9 cellular contexts compared by ENCODE assay signal in genomic region chr3:17841190-17841828, GRCh38.
A peak's percentile ranks its signal among the peaks of the same experiment; 100 is the strongest.
DNase-seq lines count a peak whose midpoint lies in the region; FAIRE-seq and TF ChIP-seq lines count a peak whose summit lies in the region.
"Had no signal": no experiment of that assay in that cellular context is flagged by ENCODE, and none has a peak within 500 bp of the region (broad histone marks: within the 10 kb centered on the region; RNA-seq: fewer than 3 reads in every experiment).

No MANE protein-coding gene starts in this region.

- no peaks in the 10 kb centered on the region for H3K27me3 ChIP-seq in H9 (ENCODE audit: insufficient read depth, low read length)
- H3K27me3 ChIP-seq in Loucy (ENCODE audit: insufficient read depth, low read length, poor library complexity, severe bottlenecking): no peaks in the 10 kb centered on the region
- no peaks in the 10 kb centered on the region for H3K27me3 ChIP-seq in small intestine (ENCODE audit: control insufficient read depth in 2 of 2, insufficient read depth in 2 of 2, low read length in 2 of 2)

- no peak overlapping the region for H4K8ac ChIP-seq in H9 (replicated peaks; ENCODE audit: insufficient read length, low read depth, low read length)

- no peak overlapping the region for H2BK12ac ChIP-seq in H9 (ENCODE audit: insufficient read length, low read depth, low read length)

- no peak for FAIRE-seq in small intestine (lab: Jason Lieb, UNC)

- H3K4me3 ChIP-seq in GM12865 (ENCODE audit: low read depth, low read length) (no peak overlapping the region), Loucy (ENCODE audit: low read length, poor library complexity, severe bottlenecking) (no peak overlapping the region), small intestine (ENCODE audit: low read depth in 1 of 2, low read length in 2 of 2) (no peak overlapping the region)
- H3K4me3 ChIP-seq: skin epidermis had no signal

- TF ChIP-seq CTCF in GM12865 (IDR thresholded peaks at IDR 0.05; ENCODE audit: insufficient read depth, low read depth, low read length, missing control alignments) (peak; percentile 98), H9 (conservative IDR thresholded peaks at IDR 0.05) (peak; percentile 96), Loucy (conservative IDR thresholded peaks at IDR 0.05; ENCODE audit: low read length) (peak; percentile 98)

- H3K36me3 ChIP-seq in Loucy (ENCODE audit: insufficient read depth, low read length): no peaks in the 10 kb centered on the region
- H3K36me3 ChIP-seq in small intestine (ENCODE audit: control insufficient read depth in 2 of 2, insufficient read depth in 2 of 2, low read length in 2 of 2): no peaks in the 10 kb centered on the region

- peak; percentile 69 for DNase-seq in GM12865 (ENCODE audit: low read depth)
- peak; percentile 87 for DNase-seq in H9
- DNase-seq in T-helper 2 cell: peak; percentile 31 to 54 (median 47)
- DNase-seq in amniotic stem cell (lab: John Stamatoyannopoulos, UW): peak; percentile 26
- peak; percentile 56 for DNase-seq in hepatic stellate cell (ENCODE audit: low spot score)
- peak; percentile 51 for DNase-seq in small intestine
- no peak for DNase-seq in NCI-H128 (lab: John Stamatoyannopoulos, UW; ENCODE audit: unreplicated experiment)

- no peak overlapping the region for H3K18ac ChIP-seq in H9 (ENCODE audit: insufficient read length, low read depth, low read length)

- H2BK20ac ChIP-seq in H9 (ENCODE audit: low read depth, low read length, poor library complexity, severe bottlenecking): no peak overlapping the region

- H3K27me3 Mint-ChIP-seq in H9 (ENCODE audit: low read depth): no peaks in the 10 kb centered on the region

- H3K4me2 ChIP-seq in H9 (ENCODE audit: insufficient read depth, insufficient read length, low read length): no peak overlapping the region
- no peak overlapping the region for H3K4me2 ChIP-seq in Loucy (ENCODE audit: low read depth, low read length, poor library complexity, severe bottlenecking)

- H3K9me3 ChIP-seq in H9 (ENCODE audit: control insufficient read depth, low read depth, low read length) (no peaks in the 10 kb centered on the region), Loucy (ENCODE audit: insufficient read depth, low read depth, low read length) (no peaks in the 10 kb centered on the region), small intestine (ENCODE audit: control insufficient read depth, low read depth) (no peaks in the 10 kb centered on the region)

- H3K4ac ChIP-seq in H9 (ENCODE audit: low read depth, low read length): no peak overlapping the region

- H3K9ac ChIP-seq in H9 (ENCODE audit: extremely low read depth, insufficient read length, low read length) (no peak overlapping the region), Loucy (ENCODE audit: low read depth, low read length, poor library complexity, severe bottlenecking) (no peak overlapping the region)

- no peak overlapping the region for H2BK120ac ChIP-seq in H9 (ENCODE audit: low read depth, low read length, poor library complexity, severe bottlenecking)

- H3K27ac ChIP-seq in H9 (ENCODE audit: insufficient read length, low read depth, low read length) (no peak overlapping the region), small intestine (ENCODE audit: low read depth in 1 of 2, low read length in 1 of 2) (no peak overlapping the region)
- H3K27ac ChIP-seq: skin epidermis had no signal

- H2AK5ac ChIP-seq in H9 (ENCODE audit: insufficient read length, low read length): no peak overlapping the region

- H3K9me2 ChIP-seq in Loucy (replicated peaks; ENCODE audit: low read depth, low read length): no peaks in the 10 kb centered on the region

- no peaks in the 10 kb centered on the region for H3K79me1 ChIP-seq in H9 (ENCODE audit: insufficient read depth, low read depth, low read length, poor library complexity, severe bottlenecking)

- no peaks in the 10 kb centered on the region for H3K23me2 ChIP-seq in H9 (ENCODE audit: insufficient read length, low read depth, low read length, poor library complexity, severe bottlenecking)

- no peak overlapping the region for H3K14ac ChIP-seq in H9 (ENCODE audit: insufficient read depth, low read length)

- no peaks in the 10 kb centered on the region for H3K36me3 Mint-ChIP-seq in H9 (ENCODE audit: insufficient read depth in 1 of 3, low read depth in 3 of 3)

- H3K4me1 ChIP-seq in H9 (ENCODE audit: insufficient read depth, low read length) (no peaks in the 10 kb centered on the region), Loucy (ENCODE audit: insufficient read depth, low read length, poor library complexity, severe bottlenecking) (no peaks in the 10 kb centered on the region), small intestine (ENCODE audit: control insufficient read depth in 2 of 2, insufficient read depth in 1 of 2, low read depth in 1 of 2, low read length in 1 of 2) (no peaks in the 10 kb centered on the region)

- no peaks in the 10 kb centered on the region for H3F3A ChIP-seq in Loucy (ENCODE audit: low read depth)

- no CpG with 5 or more reads among the region's 9 CpGs for WGBS in H9 (ENCODE audit: extremely low coverage, insufficient read length, low lambda C conversion rate)
- 12 to 14% (median 12%) methylated on average over 9 of the region's 9 CpGs for WGBS in small intestine, 3 donors

- H3K79me2 ChIP-seq in H9 (ENCODE audit: insufficient read depth, low read length) (no peaks in the 10 kb centered on the region), Loucy (ENCODE audit: insufficient read depth, low read length) (no peaks in the 10 kb centered on the region)

- H3K27ac Mint-ChIP-seq in H9: no peak overlapping the region

- H4K5ac ChIP-seq in H9 (ENCODE audit: insufficient read length, low read depth, low read length): no peak overlapping the region

- no peaks in the 10 kb centered on the region for H3K9me3 Mint-ChIP-seq in H9

- H4K91ac ChIP-seq in H9 (ENCODE audit: insufficient read length, low read depth, low read length): no peak overlapping the region

- no peak overlapping the region for H3T11ph ChIP-seq in H9 (ENCODE audit: low read length)

- no peak overlapping the region for H3K4me3 Mint-ChIP-seq in H9

- H2AFZ ChIP-seq in H9 (ENCODE audit: low read length) (no peak overlapping the region), Loucy (ENCODE audit: low read length) (0 out of 2 replicates have a peak overlapping the region, but pooled peaks have one; percentile 1)

- no peak overlapping the region for H3K23ac ChIP-seq in H9 (ENCODE audit: insufficient read length, low read depth, low read length)

- no peaks in the 10 kb centered on the region for H4K20me1 ChIP-seq in H9 (ENCODE audit: control insufficient read depth, insufficient read depth, insufficient read length)
- no peaks in the 10 kb centered on the region for H4K20me1 ChIP-seq in Loucy (ENCODE audit: insufficient read depth, low read length, poor library complexity, severe bottlenecking)

- H3K56ac ChIP-seq in H9 (ENCODE audit: insufficient read length, low read depth, low read length): no peak overlapping the region

- H3K4me1 Mint-ChIP-seq in H9: peaks cover 7 to 13% of the 10 kb centered on the region in 2 experiments

- no peak overlapping the region for H2BK15ac ChIP-seq in H9 (ENCODE audit: low read depth, low read length)

- H2BK5ac ChIP-seq in H9 (ENCODE audit: insufficient read length, low read length): no peak overlapping the region
